ENCODE assay signal across 1 cellular context in genomic region chr1:15947382-15948090, GRCh38.
TF ChIP-seq lines count a peak whose summit lies in the region.

No MANE protein-coding gene starts in this region.

TF ChIP-seq in K562, 482 proteins besides CTCF, POLR2A, EP300 and RAD21 (continued from another document):
- TF ChIP-seq POLR2AphosphoS2 (IDR thresholded peaks at IDR 0.05; ENCODE audit: low read length) (no peak), RCOR1 (IDR thresholded peaks at IDR 0.05; ENCODE audit: borderline replicate concordance in 1 of 2, low read depth in 2 of 2, low read length in 2 of 2) (peak in 1 of 2 experiments; percentile 61; a peak in 2 of 4 replicates), PCBP1 (IDR thresholded peaks at IDR 0.05; ENCODE audit: low read depth, low read length, poor library complexity, severe bottlenecking) (no peak), ZNF384 (IDR thresholded peaks at IDR 0.05; ENCODE audit: low read depth, low read length) (no peak), NFATC3 (IDR thresholded peaks at IDR 0.05) (no peak), ZNF253 (CRISPR knock-in tag; conservative IDR thresholded peaks at IDR 0.05) (no peak), TCF15 (CRISPR knock-in tag; IDR thresholded peaks at IDR 0.05) (no peak), BCOR (IDR thresholded peaks at IDR 0.05) (peak; percentile 79), ADNP (tag; IDR thresholded peaks at IDR 0.05) (peak; percentile 46; the same call in 1 of the 2 replicates), ESRRA (IDR thresholded peaks at IDR 0.05; ENCODE audit: borderline replicate concordance, low read depth) (peak; percentile 94), MCM2 (IDR thresholded peaks at IDR 0.05; ENCODE audit: low read depth) (no peak), KAT2B (IDR thresholded peaks at IDR 0.05; ENCODE audit: low read depth, low read length) (no peak), TEAD2 (tag; IDR thresholded peaks at IDR 0.05) (no peak), SMARCA5 (IDR thresholded peaks at IDR 0.05) (peak; percentile 72; the same call in 1 of the 2 replicates), PURB (CRISPR knock-in tag; IDR thresholded peaks at IDR 0.05; ENCODE audit: low read depth) (no peak), SIX5 (IDR thresholded peaks at IDR 0.05; ENCODE audit: borderline replicate concordance in 1 of 2, insufficient read depth in 1 of 2, low read depth in 1 of 2, low read length in 2 of 2) (no peak), NELFE (IDR thresholded peaks at IDR 0.05; ENCODE audit: insufficient read depth, insufficient read length) (no peak)
- TF ChIP-seq, protein P1, sequence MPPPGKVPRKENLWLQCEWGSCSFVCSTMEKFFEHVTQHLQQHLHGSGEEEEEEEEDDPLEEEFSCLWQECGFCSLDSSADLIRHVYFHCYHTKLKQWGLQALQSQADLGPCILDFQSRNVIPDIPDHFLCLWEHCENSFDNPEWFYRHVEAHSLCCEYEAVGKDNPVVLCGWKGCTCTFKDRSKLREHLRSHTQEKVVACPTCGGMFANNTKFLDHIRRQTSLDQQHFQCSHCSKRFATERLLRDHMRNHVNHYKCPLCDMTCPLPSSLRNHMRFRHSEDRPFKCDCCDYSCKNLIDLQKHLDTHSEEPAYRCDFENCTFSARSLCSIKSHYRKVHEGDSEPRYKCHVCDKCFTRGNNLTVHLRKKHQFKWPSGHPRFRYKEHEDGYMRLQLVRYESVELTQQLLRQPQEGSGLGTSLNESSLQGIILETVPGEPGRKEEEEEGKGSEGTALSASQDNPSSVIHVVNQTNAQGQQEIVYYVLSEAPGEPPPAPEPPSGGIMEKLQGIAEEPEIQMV (tag; conservative IDR thresholded peaks at IDR 0.05; ENCODE audit: low read depth), result no peak
